ENCODE assay signal across 1 cellular context in the genomic region with DNA sequence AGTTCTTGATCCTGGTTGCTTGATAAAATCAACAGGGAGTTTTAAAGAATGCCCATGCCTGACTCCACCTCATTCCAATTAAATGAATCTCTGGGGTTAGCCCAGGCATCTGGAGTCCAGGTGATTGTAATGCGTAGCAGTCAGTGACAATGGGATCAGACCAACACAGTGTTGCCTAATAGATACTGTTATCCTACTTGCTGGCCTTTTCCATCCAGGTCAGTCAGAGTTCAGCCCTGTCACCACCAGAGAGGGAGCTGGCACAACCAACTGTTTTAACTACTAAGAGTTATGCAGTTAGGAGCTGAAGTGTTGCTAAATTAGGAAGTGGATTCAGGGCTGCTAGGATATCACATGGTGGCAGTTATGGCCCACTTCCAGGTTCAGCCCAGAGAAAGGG.
TF ChIP-seq lines count a peak whose summit lies in the region.

No MANE protein-coding gene starts in this region.

TF ChIP-seq in K562, 482 proteins besides CTCF, POLR2A, EP300 and RAD21 (continued from another document):
- peak; percentile 38; the same call in 1 of the 2 replicates for TF ChIP-seq SPI1 (IDR thresholded peaks at IDR 0.05; ENCODE audit: borderline replicate concordance, low read depth, low read length)
- TF ChIP-seq POLR2AphosphoS2 (IDR thresholded peaks at IDR 0.05; ENCODE audit: low read length), result no peak
- TF ChIP-seq SRSF3 (IDR thresholded peaks at IDR 0.05; ENCODE audit: insufficient read depth, low read length), result no peak
- no peak for TF ChIP-seq ZNF445 (CRISPR knock-in tag; IDR thresholded peaks at IDR 0.05; ENCODE audit: low read depth)
- no peak for TF ChIP-seq ZKSCAN3 (CRISPR knock-in tag; IDR thresholded peaks at IDR 0.05)
- no peak for TF ChIP-seq ZNF140 (CRISPR knock-in tag; IDR thresholded peaks at IDR 0.05)
- TF ChIP-seq NR1H2 (CRISPR knock-in tag; IDR thresholded peaks at IDR 0.05), result no peak
- TF ChIP-seq CBFA2T2 (conservative IDR thresholded peaks at IDR 0.05), result 0 out of 2 replicates have a peak, but pooled peaks have one; percentile 4
- TF ChIP-seq MEIS2 (IDR thresholded peaks at IDR 0.05; ENCODE audit: partially characterized antibody), result no peak
- TF ChIP-seq SMAD4 (CRISPR knock-in tag; conservative IDR thresholded peaks at IDR 0.05), result no peak
- TF ChIP-seq MED1 (CRISPR knock-in tag; IDR thresholded peaks at IDR 0.05; ENCODE audit: borderline replicate concordance), result no peak
- no peak for TF ChIP-seq NFIC (IDR thresholded peaks at IDR 0.05)
- TF ChIP-seq CREM (IDR thresholded peaks at IDR 0.05; ENCODE audit: low read depth), result no peak
- no peak for TF ChIP-seq CEBPG (CRISPR knock-in tag; IDR thresholded peaks at IDR 0.05)
- peak in 1 of 2 experiments; percentile 21; a peak in 1 of 4 replicates for TF ChIP-seq CEBPG (tag; conservative IDR thresholded peaks at IDR 0.05 in 1 of 2, IDR thresholded peaks at IDR 0.05 in 1 of 2)
- no peak for TF ChIP-seq TRIM28 (IDR thresholded peaks at IDR 0.05)
- TF ChIP-seq MAZ (CRISPR knock-in tag; conservative IDR thresholded peaks at IDR 0.05 in 1 of 2, IDR thresholded peaks at IDR 0.05 in 1 of 2), result no peak
- TF ChIP-seq, protein P1, sequence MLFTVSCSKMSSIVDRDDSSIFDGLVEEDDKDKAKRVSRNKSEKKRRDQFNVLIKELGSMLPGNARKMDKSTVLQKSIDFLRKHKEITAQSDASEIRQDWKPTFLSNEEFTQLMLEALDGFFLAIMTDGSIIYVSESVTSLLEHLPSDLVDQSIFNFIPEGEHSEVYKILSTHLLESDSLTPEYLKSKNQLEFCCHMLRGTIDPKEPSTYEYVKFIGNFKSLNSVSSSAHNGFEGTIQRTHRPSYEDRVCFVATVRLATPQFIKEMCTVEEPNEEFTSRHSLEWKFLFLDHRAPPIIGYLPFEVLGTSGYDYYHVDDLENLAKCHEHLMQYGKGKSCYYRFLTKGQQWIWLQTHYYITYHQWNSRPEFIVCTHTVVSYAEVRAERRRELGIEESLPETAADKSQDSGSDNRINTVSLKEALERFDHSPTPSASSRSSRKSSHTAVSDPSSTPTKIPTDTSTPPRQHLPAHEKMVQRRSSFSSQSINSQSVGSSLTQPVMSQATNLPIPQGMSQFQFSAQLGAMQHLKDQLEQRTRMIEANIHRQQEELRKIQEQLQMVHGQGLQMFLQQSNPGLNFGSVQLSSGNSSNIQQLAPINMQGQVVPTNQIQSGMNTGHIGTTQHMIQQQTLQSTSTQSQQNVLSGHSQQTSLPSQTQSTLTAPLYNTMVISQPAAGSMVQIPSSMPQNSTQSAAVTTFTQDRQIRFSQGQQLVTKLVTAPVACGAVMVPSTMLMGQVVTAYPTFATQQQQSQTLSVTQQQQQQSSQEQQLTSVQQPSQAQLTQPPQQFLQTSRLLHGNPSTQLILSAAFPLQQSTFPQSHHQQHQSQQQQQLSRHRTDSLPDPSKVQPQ (CRISPR knock-in tag; IDR thresholded peaks at IDR 0.05; ENCODE audit: borderline replicate concordance), result no peak
- no peak for TF ChIP-seq MXI1 (IDR thresholded peaks at IDR 0.05; ENCODE audit: low read depth, low read length)
- peak; percentile 73 for TF ChIP-seq CEBPB (tag; IDR thresholded peaks at IDR 0.05)
- TF ChIP-seq CSDE1 (IDR thresholded peaks at IDR 0.05), result no peak
- TF ChIP-seq ZNF586 (CRISPR knock-in tag; conservative IDR thresholded peaks at IDR 0.05), result no peak
- no peak for TF ChIP-seq RBM39 (optimal IDR thresholded peaks at IDR 0.05; ENCODE audit: low read depth, low read length)
- no peak for TF ChIP-seq ASH1L (IDR thresholded peaks at IDR 0.05; ENCODE audit: borderline replicate concordance, low read depth, partially characterized antibody)
- no peak for TF ChIP-seq GABPB1 (CRISPR knock-in tag; IDR thresholded peaks at IDR 0.05)
- no peak for TF ChIP-seq JUNB (CRISPR knock-in tag; conservative IDR thresholded peaks at IDR 0.05)
- TF ChIP-seq, protein P2, sequence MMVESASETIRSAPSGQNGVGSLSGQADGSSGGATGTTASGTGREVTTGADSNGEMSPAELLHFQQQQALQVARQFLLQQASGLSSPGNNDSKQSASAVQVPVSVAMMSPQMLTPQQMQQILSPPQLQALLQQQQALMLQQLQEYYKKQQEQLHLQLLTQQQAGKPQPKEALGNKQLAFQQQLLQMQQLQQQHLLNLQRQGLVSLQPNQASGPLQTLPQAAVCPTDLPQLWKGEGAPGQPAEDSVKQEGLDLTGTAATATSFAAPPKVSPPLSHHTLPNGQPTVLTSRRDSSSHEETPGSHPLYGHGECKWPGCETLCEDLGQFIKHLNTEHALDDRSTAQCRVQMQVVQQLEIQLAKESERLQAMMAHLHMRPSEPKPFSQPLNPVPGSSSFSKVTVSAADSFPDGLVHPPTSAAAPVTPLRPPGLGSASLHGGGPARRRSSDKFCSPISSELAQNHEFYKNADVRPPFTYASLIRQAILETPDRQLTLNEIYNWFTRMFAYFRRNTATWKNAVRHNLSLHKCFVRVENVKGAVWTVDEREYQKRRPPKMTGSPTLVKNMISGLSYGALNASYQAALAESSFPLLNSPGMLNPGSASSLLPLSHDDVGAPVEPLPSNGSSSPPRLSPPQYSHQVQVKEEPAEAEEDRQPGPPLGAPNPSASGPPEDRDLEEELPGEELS (CRISPR knock-in tag; IDR thresholded peaks at IDR 0.05; ENCODE audit: borderline replicate concordance), result no peak
- no peak for TF ChIP-seq ATF1 (CRISPR knock-in tag; IDR thresholded peaks at IDR 0.05)
- TF ChIP-seq ATF1 (tag; IDR thresholded peaks at IDR 0.05), result no peak
- TF ChIP-seq RFX1 (IDR thresholded peaks at IDR 0.05), result no peak
- no peak for TF ChIP-seq RBFOX2 (IDR thresholded peaks at IDR 0.05; ENCODE audit: low read depth, low read length)
- no peak for TF ChIP-seq ZNF175 (CRISPR knock-in tag; IDR thresholded peaks at IDR 0.05; ENCODE audit: low read depth)
- peak; percentile 37; the same call in 1 of the 2 replicates for TF ChIP-seq CBFA2T3 (IDR thresholded peaks at IDR 0.05)
- TF ChIP-seq HDAC2 (IDR thresholded peaks at IDR 0.05), result no peak
- TF ChIP-seq, protein P3, sequence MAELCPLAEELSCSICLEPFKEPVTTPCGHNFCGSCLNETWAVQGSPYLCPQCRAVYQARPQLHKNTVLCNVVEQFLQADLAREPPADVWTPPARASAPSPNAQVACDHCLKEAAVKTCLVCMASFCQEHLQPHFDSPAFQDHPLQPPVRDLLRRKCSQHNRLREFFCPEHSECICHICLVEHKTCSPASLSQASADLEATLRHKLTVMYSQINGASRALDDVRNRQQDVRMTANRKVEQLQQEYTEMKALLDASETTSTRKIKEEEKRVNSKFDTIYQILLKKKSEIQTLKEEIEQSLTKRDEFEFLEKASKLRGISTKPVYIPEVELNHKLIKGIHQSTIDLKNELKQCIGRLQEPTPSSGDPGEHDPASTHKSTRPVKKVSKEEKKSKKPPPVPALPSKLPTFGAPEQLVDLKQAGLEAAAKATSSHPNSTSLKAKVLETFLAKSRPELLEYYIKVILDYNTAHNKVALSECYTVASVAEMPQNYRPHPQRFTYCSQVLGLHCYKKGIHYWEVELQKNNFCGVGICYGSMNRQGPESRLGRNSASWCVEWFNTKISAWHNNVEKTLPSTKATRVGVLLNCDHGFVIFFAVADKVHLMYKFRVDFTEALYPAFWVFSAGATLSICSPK (IDR thresholded peaks at IDR 0.05; ENCODE audit: borderline replicate concordance), result no peak
- no peak for TF ChIP-seq KLF16 (IDR thresholded peaks at IDR 0.05)
- no peak for TF ChIP-seq NCOA4 (IDR thresholded peaks at IDR 0.05; ENCODE audit: partially characterized antibody)
